32 cellular contexts compared by ENCODE assay signal in the genomic region with DNA sequence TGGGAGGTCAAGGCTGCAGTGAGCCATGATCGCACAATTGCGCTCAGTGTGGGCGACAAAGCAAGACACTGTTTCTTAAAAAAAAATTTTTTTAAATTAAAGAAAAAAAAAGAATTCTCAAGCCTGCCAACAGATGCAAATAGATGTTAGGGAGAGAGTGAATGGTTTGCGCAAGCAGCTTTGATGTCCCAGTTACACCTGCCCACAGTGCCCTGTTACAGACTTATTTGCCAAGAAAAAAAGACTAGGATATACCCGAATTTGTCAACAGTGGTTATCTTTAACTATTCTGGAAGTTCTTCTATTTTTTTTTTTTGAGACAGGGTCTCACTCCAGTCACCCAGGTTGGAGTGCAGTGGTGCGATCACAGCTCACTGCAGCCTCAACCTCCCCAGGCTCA.
"Had no signal": no experiment of that assay in that cellular context is flagged by ENCODE, and none has a peak within 500 bp of the region (broad histone marks: within the 10 kb centered on the region; RNA-seq: fewer than 3 reads in every experiment).

No MANE protein-coding gene starts in this region.

- H3K36me3 Mint-ChIP-seq: natural killer cell treated with Interleukin-12 subunit alpha and Interleukin-12 subunit beta and Interleukin-15 and Interleukin-18, amount 100 ng/mL, for 72 hours; type B pancreatic cell had no signal

- H3K9ac ChIP-seq: parathyroid adenoma had no signal

- ATAC-seq: naive thymus-derived CD8-positive, alpha-beta T cell; natural killer cell treated with Interleukin-12 subunit alpha and Interleukin-12 subunit beta and Interleukin-15 and Interleukin-18, amount 100 ng/mL, for 72 hours; psoas muscle; right cardiac atrium; sciatic nerve; stimulated activated memory B cell treated with anti-CD40 and anti-IgM and Interleukin-4, amounts not matched to agents 10 μg/mL and 1 μg/mL and 100 μg/mL, for 72 hours; stimulated activated naive CD8-positive, alpha-beta T cell treated with anti-CD3 and anti-CD28 coated beads, Interleukin-15, amount 100 ng/mL, for 72 hours; stimulated activated naive CD8-positive, alpha-beta T cell treated with anti-CD3 and anti-CD28 coated beads, Interleukin-15, Interleukin-2, amounts not matched to agents 100 U/mL and 50 U/mL, for 24 hours; upper lobe of right lung had no signal

- H3K27me3 Mint-ChIP-seq: naive B cell; naive thymus-derived CD8-positive, alpha-beta T cell; natural killer cell treated with Interleukin-12 subunit alpha and Interleukin-12 subunit beta and Interleukin-15 and Interleukin-18, amount 100 ng/mL, for 72 hours; stimulated activated memory B cell treated with anti-CD40 and anti-IgM and Interleukin-4, amounts not matched to agents 10 μg/mL and 1 μg/mL and 100 μg/mL, for 72 hours; stimulated activated naive CD8-positive, alpha-beta T cell treated with anti-CD3 and anti-CD28 coated beads, Interleukin-15, amount 100 ng/mL, for 72 hours; type B pancreatic cell had no signal

- H3K27ac ChIP-seq: neutrophil, ovary, parathyroid adenoma, psoas muscle, skin epidermis, spleen, suprapubic skin, testis, tibial artery, transverse colon, upper lobe of right lung, uterus had no signal

- DNase-seq: naive B cell; naive thymus-derived CD8-positive, alpha-beta T cell; nephron progenitor cell; nucleus accumbens; ovary; psoas muscle; right cardiac atrium; spleen; stimulated activated CD4-positive, alpha-beta T cell treated with anti-CD3 and anti-CD28 coated beads, Interleukin-12 subunit alpha, Interleukin-12 subunit beta, amount 100 ng/mL, for 4 hours; stimulated activated CD4-positive, alpha-beta T cell treated with anti-CD3 and anti-CD28 coated beads, Interleukin-1b, Interleukin-23, amount 100 ng/mL, for 48 hours; stimulated activated CD4-positive, alpha-beta T cell treated with anti-CD3 and anti-CD28 coated beads, Interleukin-4, amount 100 ng/mL, for 1 hour; stimulated activated CD4-positive, alpha-beta T cell treated with anti-CD3 and anti-CD28 coated beads, Interleukin-4, amount 100 ng/mL, for 4 hours; stimulated activated CD8-positive, alpha-beta memory T cell treated with anti-CD3 and anti-CD28 coated beads, Interleukin-4, amount 100 ng/mL, for 48 hours; stimulated activated naive CD4-positive, alpha-beta T cell; stimulated activated naive CD8-positive, alpha-beta T cell treated with anti-CD3 and anti-CD28 coated beads, Interleukin-15, amount 100 ng/mL, for 72 hours; stimulated activated naive CD8-positive, alpha-beta T cell treated with anti-CD3 and anti-CD28 coated beads, Interleukin-15, Interleukin-2, amounts not matched to agents 100 U/mL and 50 U/mL, for 24 hours; substantia nigra; testis; tibial artery; transverse colon; upper lobe of right lung; uterus had no signal

- H3K4me3 ChIP-seq: ovary, psoas muscle, skin epidermis, smooth muscle cell, spleen, suprapubic skin, testis, tibial artery, transverse colon, upper lobe of right lung, uterus had no signal

- H3K4me1 Mint-ChIP-seq: neural crest cell had no signal

- H3K27ac Mint-ChIP-seq: naive thymus-derived CD8-positive, alpha-beta T cell; natural killer cell treated with Interleukin-12 subunit alpha and Interleukin-12 subunit beta and Interleukin-15 and Interleukin-18, amount 100 ng/mL, for 72 hours; nephron progenitor cell; stimulated activated naive CD8-positive, alpha-beta T cell treated with anti-CD3 and anti-CD28 coated beads, Interleukin-15, amount 100 ng/mL, for 72 hours had no signal

- H3K4me1 ChIP-seq: parathyroid adenoma, psoas muscle, testis, upper lobe of right lung, uterus had no signal

- H3K9me3 ChIP-seq: neutrophil, ovary, psoas muscle, spleen, suprapubic skin, testis, tibial artery, transverse colon, upper lobe of right lung, uterus had no signal

- H3K27me3 ChIP-seq: neutrophil, ovary, spleen, suprapubic skin, testis, tibial artery, transverse colon, upper lobe of right lung, uterus had no signal

- H3K36me3 ChIP-seq: neutrophil, ovary, uterus had no signal

- H3K4me3 Mint-ChIP-seq: naive B cell; naive thymus-derived CD8-positive, alpha-beta T cell; natural killer cell treated with Interleukin-12 subunit alpha and Interleukin-12 subunit beta and Interleukin-15 and Interleukin-18, amount 100 ng/mL, for 72 hours; nephron progenitor cell; neural crest cell; stimulated activated memory B cell treated with anti-CD40 and anti-IgM and Interleukin-4, amounts not matched to agents 10 μg/mL and 1 μg/mL and 100 μg/mL, for 72 hours; stimulated activated naive CD8-positive, alpha-beta T cell treated with anti-CD3 and anti-CD28 coated beads, Interleukin-15, amount 100 ng/mL, for 72 hours; type B pancreatic cell had no signal

- H3K9me3 Mint-ChIP-seq: naive B cell; naive thymus-derived CD8-positive, alpha-beta T cell; natural killer cell treated with Interleukin-12 subunit alpha and Interleukin-12 subunit beta and Interleukin-15 and Interleukin-18, amount 100 ng/mL, for 72 hours; nephron progenitor cell; neural crest cell; stimulated activated memory B cell treated with anti-CD40 and anti-IgM and Interleukin-4, amounts not matched to agents 10 μg/mL and 1 μg/mL and 100 μg/mL, for 72 hours; type B pancreatic cell had no signal
